11 cellular contexts compared by ENCODE assay signal in the genomic region with DNA sequence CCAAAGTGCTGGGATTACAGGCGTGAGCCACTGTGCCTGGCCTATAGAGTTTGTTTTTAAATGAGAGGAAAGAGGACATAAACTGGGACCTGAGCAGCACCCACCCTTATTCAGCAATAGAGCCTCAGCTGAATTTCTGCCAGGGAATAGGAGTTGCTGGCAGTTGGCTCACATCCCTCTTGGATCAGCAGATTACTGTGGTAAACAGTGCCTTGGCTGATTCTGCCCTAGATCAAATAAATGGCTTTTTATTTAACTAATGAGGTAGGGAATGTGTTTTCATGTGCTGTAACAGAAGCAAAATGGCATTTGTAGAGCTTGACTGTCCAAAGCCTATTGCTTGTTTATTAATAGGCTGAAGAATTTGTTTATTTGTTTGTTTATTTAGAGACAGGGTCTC. TPM values are rescaled to one million over a fixed set of nuclear protein-coding genes. Genes with fewer than 3 reads are reported as not detected.
DNase-seq lines count a peak whose midpoint lies in the region.
"Had no signal": no experiment of that assay in that cellular context is flagged by ENCODE, and none has a peak within 500 bp of the region (broad histone marks: within the 10 kb centered on the region; RNA-seq: fewer than 3 reads in every experiment).

No MANE protein-coding gene starts in this region.

- H3K9me3 ChIP-seq in esophagus (ENCODE audit: control insufficient read depth in 2 of 2, insufficient read depth in 1 of 2, low read depth in 1 of 2, low read length in 1 of 2) (no peaks in the 10 kb centered on the region), muscle layer of duodenum (ENCODE audit: control insufficient read depth in 1 of 2, low read length in 2 of 2) (no peaks in the 10 kb centered on the region)

- H3K4me1 ChIP-seq in esophagus (ENCODE audit: control insufficient read depth in 2 of 2, insufficient read depth in 2 of 2, low read length in 1 of 2) (peaks cover 0 to 3% of the 10 kb centered on the region in 2 donors), muscle layer of duodenum (ENCODE audit: control insufficient read depth in 1 of 2, insufficient read depth in 2 of 2, low read length in 2 of 2) (peaks cover 17 to 45% of the 10 kb centered on the region in 2 donors), urinary bladder (ENCODE audit: insufficient read depth) (no peaks in the 10 kb centered on the region)

- H3K36me3 ChIP-seq in esophagus (ENCODE audit: control insufficient read depth in 2 of 2, insufficient read depth in 2 of 2, low read length in 1 of 2), result no peaks in the 10 kb centered on the region
- H3K36me3 ChIP-seq in muscle layer of duodenum (ENCODE audit: control insufficient read depth in 1 of 2, insufficient read depth in 2 of 2, low read length in 2 of 2), result no peaks in the 10 kb centered on the region
- H3K36me3 ChIP-seq in urinary bladder (ENCODE audit: insufficient read depth), result peaks cover 2% of the 10 kb centered on the region

- DNase-seq in NCI-H2171 treated with DMSO at 0.1 percent for 48 hours (lab: John Stamatoyannopoulos, UW) (peak; percentile 12), NCI-H2171 (lab: John Stamatoyannopoulos, UW) (no peak)
- no peak for DNase-seq in effector CD8-positive, alpha-beta T cell (lab: John Stamatoyannopoulos, UW)
- DNase-seq in activated CD4-positive, alpha-beta T cell treated with anti-CD3 and anti-CD28 coated beads, Interleukin-2, amount 50 U/mL, for 4 hours, result no peak
- DNase-seq in stimulated activated CD4-positive, alpha-beta T cell treated with anti-CD3 and anti-CD28 coated beads, Interleukin-15, amount 100 ng/mL, for 24 hours, result no peak
- DNase-seq: ACHN, IMR-90, RPMI8226 had no signal

- H3K4me3 ChIP-seq in esophagus (ENCODE audit: low read depth in 1 of 2, low read length in 2 of 2) (peak overlapping the region in 1 of 2 donors; percentile 4), muscle layer of duodenum (ENCODE audit: low read depth in 1 of 2, low read length in 2 of 2) (peak overlapping the region in 1 of 2 donors; percentile 2), urinary bladder (ENCODE audit: low read depth, low read length) (no peak overlapping the region)

- WGBS in esophagus, 2 donors, result 33 to 38% methylated on average over 1 of the region's 1 CpG
- 26% methylated on average over 1 of the region's 1 CpG for WGBS in urinary bladder

- H3K27ac ChIP-seq in esophagus (ENCODE audit: low read depth in 2 of 2, low read length in 1 of 2) (peak overlapping the region; percentile 60 to 81), muscle layer of duodenum (ENCODE audit: low read length) (peak overlapping the region; percentile 35), urinary bladder (ENCODE audit: low read depth) (peak overlapping the region; percentile 67)

- no peaks in the 10 kb centered on the region for H3K27me3 ChIP-seq in esophagus (ENCODE audit: control insufficient read depth in 1 of 2, insufficient read depth in 2 of 2, low read length in 2 of 2)
- no peaks in the 10 kb centered on the region for H3K27me3 ChIP-seq in muscle layer of duodenum (ENCODE audit: low read depth, low read length)

RNA-seq across cellular contexts. Expression of gene ARHGEF37, which starts 2.1 kb away (rescaled TPM):
- polyA plus RNA-seq in esophagus (10 to 100 TPM; 10.6 to 11.6 TPM), urinary bladder (14.2 TPM)
- 5.6 TPM for total RNA-seq in urinary bladder

RNA-seq across cellular contexts. Expression of gene CSNK1A1, which starts 32.2 kb away (rescaled TPM):
- polyA plus RNA-seq in esophagus (10 to 100 TPM; 81.1 to 91.8 TPM), urinary bladder (144 TPM)
- 343 TPM for total RNA-seq in urinary bladder
